ENCODE assay signal across 1 cellular context in genomic region chr12:51823875-51824565, GRCh38.
TF ChIP-seq lines count a peak whose summit lies in the region.

No MANE protein-coding gene starts in this region.

TF ChIP-seq in HEK293, 187 proteins besides CTCF, POLR2A, EP300 and RAD21 (continued from another document):
- no peak for TF ChIP-seq ZBTB49 (tag by site-specific recombination; IDR thresholded peaks at IDR 0.05; ENCODE audit: low read depth)
- TF ChIP-seq, protein P1, sequence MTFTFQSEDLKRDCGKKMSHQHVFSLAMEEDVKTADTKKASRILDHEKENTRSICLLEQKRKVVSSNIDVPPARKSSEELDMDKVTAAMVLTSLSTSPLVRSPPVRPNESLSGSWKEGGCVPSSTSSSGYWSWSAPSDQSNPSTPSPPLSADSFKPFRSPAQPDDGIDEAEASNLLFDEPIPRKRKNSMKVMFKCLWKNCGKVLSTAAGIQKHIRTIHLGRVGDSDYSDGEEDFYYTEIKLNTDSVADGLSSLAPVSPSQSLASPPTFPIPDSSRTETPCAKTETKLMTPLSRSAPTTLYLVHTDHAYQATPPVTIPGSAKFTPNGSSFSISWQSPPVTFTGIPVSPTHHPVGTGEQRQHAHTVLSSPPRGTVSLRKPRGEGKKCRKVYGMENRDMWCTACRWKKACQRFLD (tag by site-specific recombination; IDR thresholded peaks at IDR 0.05) = no peak
- TF ChIP-seq ZBTB17 (tag by site-specific recombination; IDR thresholded peaks at IDR 0.05) = peak; percentile 44; the same call in 1 of the 2 replicates
- no peak for TF ChIP-seq ZBTB6 (tag by site-specific recombination; IDR thresholded peaks at IDR 0.05)
